ENCODE assay signal across 25 cellular contexts in genomic region chr1:114094303-114094663, GRCh38. TPM values are rescaled to one million over a fixed set of nuclear protein-coding genes. Genes with fewer than 3 reads are reported as not detected.
A peak's percentile ranks its signal among the peaks of the same experiment; 100 is the strongest.
DNase-seq lines count a peak whose midpoint lies in the region; ATAC-seq, FAIRE-seq and TF ChIP-seq lines count a peak whose summit lies in the region.
"Had no signal": no experiment of that assay in that cellular context is flagged by ENCODE, and none has a peak within 500 bp of the region (broad histone marks: within the 10 kb centered on the region; RNA-seq: fewer than 3 reads in every experiment).

No MANE protein-coding gene starts in this region.

- CTCF ChIA-PET in MCF 10A (lab: Yijun Ruan, JAX) = interaction anchor here (3.2 kb wide), 1 partner anchor 189 kb away, joined by 19 read pairs; no protein-coding TSS in a partner anchor

- H3K36me3 ChIP-seq in breast epithelium (no peaks in the 10 kb centered on the region), astrocyte (ENCODE audit: insufficient read depth, low read length) (no peaks in the 10 kb centered on the region), mesenchymal stem cell (ENCODE audit: control insufficient read depth in 1 of 2, insufficient read depth in 2 of 2, low read depth in 1 of 2, low read length in 2 of 2) (no peaks in the 10 kb centered on the region)
- H3K36me3 ChIP-seq: heart left ventricle, thyroid gland had no signal

- H3K79me1 ChIP-seq in mesenchymal stem cell (replicated peaks; ENCODE audit: low read length, poor library complexity, severe bottlenecking) = no peaks in the 10 kb centered on the region

- H2BK15ac ChIP-seq in mesenchymal stem cell (ENCODE audit: low read depth, poor library complexity, severe bottlenecking) = no peak overlapping the region

- H3K9ac ChIP-seq in astrocyte (ENCODE audit: low read length) (peak overlapping the region; percentile 18), mesenchymal stem cell (ENCODE audit: low read length) (peak overlapping the region; percentile 70)

- DNase-seq in MCF 10A (ENCODE audit: unreplicated experiment) = peak; percentile 35
- DNase-seq in breast epithelium (ENCODE audit: low spot score in 2 of 2) = no peak
- DNase-seq in astrocyte (ENCODE audit: low read depth) = peak; percentile 33
- DNase-seq in mesenchymal stem cell = peak; percentile 1
- no peak for DNase-seq in left ventricle myocardium superior
- DNase-seq in dedifferentiated amniotic fluid mesenchymal stem cell (ENCODE audit: extremely low spot score) = no peak
- DNase-seq in Right ventricle myocardium inferior (ENCODE audit: missing footprints) = no peak
- no peak for DNase-seq in DMS79 (lab: John Stamatoyannopoulos, UW)
- DNase-seq: activated CD4-positive, alpha-beta T cell treated with anti-CD3 and anti-CD28 coated beads, Interleukin-2, amount 10 ng/mL, durations not matched to agents 24 days and 14 days; activated naive CD4-positive, alpha-beta T cell treated with Interleukin-2 at 50 U/mL for 16 hours; CD4-positive, alpha-beta memory T cell; dorsolateral prefrontal cortex; H7; heart left ventricle; MM.1S; NCI-H2081; NCI-H526; thyroid gland had no signal

- H3K27ac ChIP-seq in breast epithelium (no peak overlapping the region), astrocyte (ENCODE audit: low read depth, low read length) (peak overlapping the region; percentile 30), mesenchymal stem cell (ENCODE audit: low read length, poor library complexity, severe bottlenecking) (no peak overlapping the region)
- H3K27ac ChIP-seq: A549, dorsolateral prefrontal cortex, skin epidermis, thyroid gland had no signal

- H2AFZ ChIP-seq in astrocyte (ENCODE audit: low read depth, low read length) (peak overlapping the region; percentile 29), mesenchymal stem cell (ENCODE audit: low read depth, low read length) (no peak overlapping the region)

- TF ChIP-seq CTCF in MCF 10A (IDR thresholded peaks at IDR 0.05; ENCODE audit: unreplicated experiment) (no peak), breast epithelium (IDR thresholded peaks at IDR 0.05) (no peak), astrocyte (IDR thresholded peaks at IDR 0.05; ENCODE audit: insufficient read depth, low read depth, low read length) (no peak)

- no peak for FAIRE-seq in astrocyte (lab: Jason Lieb, UNC)
- FAIRE-seq: A549, GM12878, islet of Langerhans had no signal

- no peak overlapping the region for H3K27ac Mint-ChIP-seq in MCF 10A (ENCODE audit: low read depth, unreplicated experiment)
- peak overlapping the region; percentile 72 for H3K27ac Mint-ChIP-seq in astrocyte (ENCODE audit: unreplicated experiment)
- H3K27ac Mint-ChIP-seq: activated CD4-positive, alpha-beta T cell treated with anti-CD3 and anti-CD28 coated beads, Interleukin-2, amount 10 ng/mL, durations not matched to agents 24 days and 14 days had no signal

- no peak overlapping the region for H2AK5ac ChIP-seq in mesenchymal stem cell (ENCODE audit: low read length, severe bottlenecking)

- H3K4me3 Mint-ChIP-seq in MCF 10A (ENCODE audit: unreplicated experiment) = no peak overlapping the region
- no peak overlapping the region for H3K4me3 Mint-ChIP-seq in astrocyte (ENCODE audit: unreplicated experiment)
- H3K4me3 Mint-ChIP-seq: activated CD4-positive, alpha-beta T cell treated with anti-CD3 and anti-CD28 coated beads, Interleukin-2, amount 10 ng/mL, durations not matched to agents 24 days and 14 days; CD4-positive, alpha-beta memory T cell had no signal

- H2BK12ac ChIP-seq in mesenchymal stem cell (ENCODE audit: low read length in 2 of 2) = no peak overlapping the region

- no peak overlapping the region for H3K14ac ChIP-seq in mesenchymal stem cell (ENCODE audit: low read length in 2 of 2)

- ATAC-seq in left ventricle myocardium superior = no peak
- ATAC-seq in Right ventricle myocardium inferior = no peak
- ATAC-seq: A549, GM12878, Panc1 had no signal

- H3K27me3 Mint-ChIP-seq in MCF 10A (ENCODE audit: insufficient read depth, unreplicated experiment) = peaks cover 46% of the 10 kb centered on the region
- peaks cover 20% of the 10 kb centered on the region for H3K27me3 Mint-ChIP-seq in astrocyte (ENCODE audit: low read depth, unreplicated experiment)

- H3K36me3 Mint-ChIP-seq in MCF 10A (ENCODE audit: insufficient read depth, unreplicated experiment) (no peaks in the 10 kb centered on the region), astrocyte (ENCODE audit: low read depth, unreplicated experiment) (no peaks in the 10 kb centered on the region)
- H3K36me3 Mint-ChIP-seq: CD4-positive, alpha-beta memory T cell had no signal

- no peak overlapping the region for H2BK5ac ChIP-seq in mesenchymal stem cell (ENCODE audit: low read depth, low read length, poor library complexity, severe bottlenecking)

- H3K4me2 ChIP-seq in astrocyte (ENCODE audit: low read length) (peak overlapping the region; percentile 45), mesenchymal stem cell (ENCODE audit: low read length, poor library complexity, severe bottlenecking) (no peak overlapping the region)
- H3K4me2 ChIP-seq: A549 had no signal

- no peaks in the 10 kb centered on the region for H3K9me3 ChIP-seq in breast epithelium
- no peaks in the 10 kb centered on the region for H3K9me3 ChIP-seq in astrocyte (ENCODE audit: insufficient read depth, low read depth, low read length)
- no peaks in the 10 kb centered on the region for H3K9me3 ChIP-seq in mesenchymal stem cell (ENCODE audit: control insufficient read depth, low read length)
- H3K9me3 ChIP-seq: A549, heart left ventricle, thyroid gland had no signal

- no peaks in the 10 kb centered on the region for H4K20me1 ChIP-seq in astrocyte (ENCODE audit: insufficient read depth, low read length)

- no peak overlapping the region for H3K4ac ChIP-seq in mesenchymal stem cell (ENCODE audit: low read depth in 1 of 2, low read length in 2 of 2)

- POLR2A ChIA-PET in MCF 10A (lab: Yijun Ruan, JAX) = interaction anchor here (0.6 kb wide), 1 partner anchor 1154 kb away, joined by 4 read pairs; no protein-coding TSS in a partner anchor

- intact Hi-C loops in MCF 10A (cut with micrococcal nuclease) = loop anchor here (5.0 kb wide), 1 partner anchor 123 kb away; no protein-coding TSS in a partner anchor
- intact Hi-C loops in breast epithelium (cut with DNase I; ENCODE audit: low total_unique reads) = no loop called here
- intact Hi-C loops in left ventricle myocardium superior (cut with micrococcal nuclease) = no loop called here
- intact Hi-C loops in Right ventricle myocardium inferior (cut with DNase I) = no loop called here

- no peak for TF ChIP-seq POLR2A in breast epithelium (IDR thresholded peaks at IDR 0.05)

- H4K8ac ChIP-seq in mesenchymal stem cell (ENCODE audit: low read length) = no peak overlapping the region

- H3K4me1 ChIP-seq in breast epithelium = no peaks in the 10 kb centered on the region
- H3K4me1 ChIP-seq in astrocyte (ENCODE audit: insufficient read depth, low read length) = peaks cover 6% of the 10 kb centered on the region
- peaks cover 4% of the 10 kb centered on the region for H3K4me1 ChIP-seq in mesenchymal stem cell (ENCODE audit: control insufficient read depth, insufficient read depth, low read depth, low read length)
- H3K4me1 ChIP-seq: A549, thyroid gland had no signal

- no peak overlapping the region for H3K18ac ChIP-seq in mesenchymal stem cell (ENCODE audit: low read depth in 1 of 2, low read length in 2 of 2)

- H3K9me3 Mint-ChIP-seq in MCF 10A (ENCODE audit: unreplicated experiment) (no peaks in the 10 kb centered on the region), astrocyte (ENCODE audit: unreplicated experiment) (peaks cover 2% of the 10 kb centered on the region)
- H3K9me3 Mint-ChIP-seq: activated CD4-positive, alpha-beta T cell treated with anti-CD3 and anti-CD28 coated beads, Interleukin-2, amount 10 ng/mL, durations not matched to agents 24 days and 14 days; CD4-positive, alpha-beta memory T cell had no signal

- 49% methylated on average over 4 of the region's 4 CpGs for WGBS in mesenchymal stem cell

- H3K4me1 Mint-ChIP-seq in MCF 10A (ENCODE audit: insufficient read depth, unreplicated experiment) = peaks cover 11% of the 10 kb centered on the region
- H3K4me1 Mint-ChIP-seq in astrocyte (ENCODE audit: low read depth, unreplicated experiment) = peaks cover 9% of the 10 kb centered on the region
- H3K4me1 Mint-ChIP-seq: activated CD4-positive, alpha-beta T cell treated with anti-CD3 and anti-CD28 coated beads, Interleukin-2, amount 10 ng/mL, durations not matched to agents 24 days and 14 days; CD4-positive, alpha-beta memory T cell had no signal

- no peak overlapping the region for H3K23ac ChIP-seq in mesenchymal stem cell (ENCODE audit: low read length in 2 of 2)

- no TSS peak for BruUV-seq in MCF 10A (replicated peaks; lab: Mats Ljungman, UMichigan)

- H2BK120ac ChIP-seq in mesenchymal stem cell (ENCODE audit: low read depth, low read length) = no peak overlapping the region

- no peak overlapping the region for H4K91ac ChIP-seq in mesenchymal stem cell (ENCODE audit: low read length)

- H3K4me3 ChIP-seq in breast epithelium = no peak overlapping the region
- H3K4me3 ChIP-seq in astrocyte (ENCODE audit: insufficient read depth, low read depth, low read length) = no peak overlapping the region
- no peak overlapping the region for H3K4me3 ChIP-seq in mesenchymal stem cell (ENCODE audit: insufficient read depth in 1 of 2, low read depth in 1 of 2, low read length in 2 of 2)
- H3K4me3 ChIP-seq: A549, dorsolateral prefrontal cortex, GM12878, heart left ventricle, skin epidermis, thyroid gland had no signal

- no peaks in the 10 kb centered on the region for H3K27me3 ChIP-seq in breast epithelium
- H3K27me3 ChIP-seq in astrocyte (ENCODE audit: insufficient read depth, low read length) = peaks cover 21% of the 10 kb centered on the region
- H3K27me3 ChIP-seq in mesenchymal stem cell (ENCODE audit: control insufficient read depth in 1 of 2, insufficient read depth in 1 of 2, low read length in 2 of 2) = peaks cover 22 to 51% of the 10 kb centered on the region in 2 experiments
- H3K27me3 ChIP-seq: heart left ventricle, thyroid gland had no signal

- H3K79me2 ChIP-seq in astrocyte (ENCODE audit: insufficient read depth, low read length) = no peaks in the 10 kb centered on the region

RNA-seq across cellular contexts. Expression of gene SYT6, which starts 59.4 kb away (rescaled TPM):
- total RNA-seq in MCF 10A (2022) = not detected in 2 replicates
- under 1 TPM; under 0.01 to 0.15 (median under 0.01) TPM for total RNA-seq in breast epithelium
- 0.38 and 0.39 TPM in 2 replicates for total RNA-seq in astrocyte
- not detected for polyA plus RNA-seq in mesenchymal stem cell (2013, experiment 1 of 2)
- polyA plus RNA-seq in mesenchymal stem cell (2013, experiment 2 of 2) = not detected
- not detected for total RNA-seq in left ventricle myocardium superior
- not detected for total RNA-seq in Right ventricle myocardium inferior
- total RNA-seq: activated CD4-positive, alpha-beta T cell treated with anti-CD3 and anti-CD28 coated beads, Interleukin-2, amount 10 ng/mL, durations not matched to agents 24 days and 14 days; CD4-positive, alpha-beta memory T cell; mesenteric fat pad had no signal
- polyA plus RNA-seq: CD4-positive, alpha-beta memory T cell; esophagus had no signal

Comparison
In these comparisons a context has a peak if more than half of its experiments do, and no peak if none do; other contexts are left out.
1. DNase-seq: peak in MCF 10A (single experiment), astrocyte (single experiment) and mesenchymal stem cell (single experiment); none in breast epithelium (0 of 2), left ventricle myocardium superior (single experiment), dedifferentiated amniotic fluid mesenchymal stem cell (single experiment), Right ventricle myocardium inferior (single experiment) and DMS79 (single experiment).